ENCODE assay signal across 8 cellular contexts in the genomic region with DNA sequence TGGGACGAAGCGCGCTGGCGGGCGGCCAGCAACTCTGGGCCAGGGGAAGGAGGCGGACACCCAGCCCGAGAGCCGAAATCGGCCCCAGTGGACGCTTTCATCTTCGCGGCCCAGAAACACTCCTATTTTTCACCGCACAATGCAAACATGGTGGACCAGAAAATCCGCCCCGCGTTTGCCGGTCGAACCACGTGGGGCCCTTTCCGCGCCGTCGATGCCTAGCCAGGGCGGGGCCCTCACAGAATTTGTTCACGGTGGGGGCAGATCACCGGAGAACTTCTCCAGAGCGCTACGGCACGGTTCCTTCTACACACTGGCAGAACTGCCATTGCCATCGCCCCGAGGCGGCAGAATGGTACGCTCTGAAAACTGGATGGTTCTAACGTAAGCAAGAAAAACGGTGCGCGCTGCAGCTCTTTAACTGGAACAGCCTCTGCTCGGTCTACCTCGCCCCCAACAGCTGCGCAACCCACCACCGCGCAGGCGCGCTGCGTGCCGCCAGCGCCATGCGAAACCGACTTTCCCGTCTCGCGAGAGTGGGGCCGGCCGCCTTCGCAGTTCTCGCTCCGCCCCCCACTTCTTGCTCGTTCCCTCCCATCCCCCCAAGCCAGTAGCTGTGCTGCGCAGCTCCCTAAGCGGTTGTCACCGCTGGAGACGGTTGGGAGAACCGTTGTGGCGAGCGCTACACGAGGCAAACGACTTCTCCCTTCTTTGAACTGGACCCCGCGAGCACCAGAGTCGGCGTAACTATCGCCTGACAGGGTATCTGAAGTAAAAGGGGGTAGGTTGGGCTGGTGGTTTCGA. TPM values are rescaled to one million over a fixed set of nuclear protein-coding genes. Genes with fewer than 3 reads are reported as not detected.
DNase-seq lines count a peak whose midpoint lies in the region; ATAC-seq and TF ChIP-seq lines count a peak whose summit lies in the region.

A gene with protein sequence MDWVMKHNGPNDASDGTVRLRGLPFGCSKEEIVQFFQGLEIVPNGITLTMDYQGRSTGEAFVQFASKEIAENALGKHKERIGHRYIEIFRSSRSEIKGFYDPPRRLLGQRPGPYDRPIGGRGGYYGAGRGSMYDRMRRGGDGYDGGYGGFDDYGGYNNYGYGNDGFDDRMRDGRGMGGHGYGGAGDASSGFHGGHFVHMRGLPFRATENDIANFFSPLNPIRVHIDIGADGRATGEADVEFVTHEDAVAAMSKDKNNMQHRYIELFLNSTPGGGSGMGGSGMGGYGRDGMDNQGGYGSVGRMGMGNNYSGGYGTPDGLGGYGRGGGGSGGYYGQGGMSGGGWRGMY (plus strand): TSS at position 610 of the 804 bp plus-strand sequence. CDS start 5,158 bp downstream, outside the sequence.

- peak within 1 kb of the TSS; percentile 100 for H3K4me3 Mint-ChIP-seq in activated CD4-positive, alpha-beta T cell treated with anti-CD3 and anti-CD28 coated beads, Interleukin-2, amount 10 ng/mL, durations not matched to agents 7 days and 5 days

- peak within 1 kb of the TSS; percentile 99 for H3K27ac ChIP-seq in C4-2B

- H3K27ac Mint-ChIP-seq in activated CD4-positive, alpha-beta T cell treated with anti-CD3 and anti-CD28 coated beads, Interleukin-2, amount 10 ng/mL, durations not matched to agents 7 days and 5 days, result peak within 1 kb of the TSS; percentile 100

- H3K27me3 Mint-ChIP-seq in activated CD4-positive, alpha-beta T cell treated with anti-CD3 and anti-CD28 coated beads, Interleukin-2, amount 10 ng/mL, durations not matched to agents 7 days and 5 days, result no peaks in the 10 kb centered on the region

- H3K4me1 Mint-ChIP-seq in activated CD4-positive, alpha-beta T cell treated with anti-CD3 and anti-CD28 coated beads, Interleukin-2, amount 10 ng/mL, durations not matched to agents 7 days and 5 days, result peaks cover 51% of the 10 kb centered on the region

- ATAC-seq in GM19372 (IDR thresholded peaks at IDR 0.05; ENCODE audit: low read depth, unreplicated experiment) (peak; percentile 68), HG03521 (IDR thresholded peaks at IDR 0.05; ENCODE audit: unreplicated experiment) (peak; percentile 83)

- no peaks in the 10 kb centered on the region for H3K9me3 Mint-ChIP-seq in activated CD4-positive, alpha-beta T cell treated with anti-CD3 and anti-CD28 coated beads, Interleukin-2, amount 10 ng/mL, durations not matched to agents 7 days and 5 days

- peaks cover 34% of the 10 kb centered on the region for H3K36me3 Mint-ChIP-seq in activated CD4-positive, alpha-beta T cell treated with anti-CD3 and anti-CD28 coated beads, Interleukin-2, amount 10 ng/mL, durations not matched to agents 7 days and 5 days (ENCODE audit: low read depth)

- CTCF ChIA-PET in activated CD4-positive, alpha-beta T cell treated with anti-CD3 and anti-CD28 coated beads, Interleukin-2, amount 10 ng/mL, durations not matched to agents 7 days and 5 days (lab: Charles Lee), result interaction anchor here (0.9 to 1.6 kb wide), 3 partner anchors 16 to 378 kb away, joined by 3 to 7 read pairs (median 3); no protein-coding TSS in a partner anchor

- TF ChIP-seq CTCF in C4-2B (conservative IDR thresholded peaks at IDR 0.05), result no peak; the same call in 1 of the 2 replicates

- DNase-seq in NCI-H69 (lab: John Stamatoyannopoulos, UW) (peak; percentile 96), cortex of kidney (lab: John Stamatoyannopoulos, UW) (peak; percentile 49), left kidney (ENCODE audit: low read depth, low spot score) (peak; percentile 99)
- DNase-seq in activated CD4-positive, alpha-beta T cell treated with anti-CD3 and anti-CD28 coated beads, Interleukin-2, amount 10 ng/mL, durations not matched to agents 7 days and 5 days, result peak; percentile 99
- peak; percentile 98 for DNase-seq in stimulated activated CD4-positive, alpha-beta T cell treated with anti-CD3 and anti-CD28 coated beads, Interleukin-1b, Interleukin-23, amount 100 ng/mL, for 48 hours

- POLR2A ChIA-PET in activated CD4-positive, alpha-beta T cell treated with anti-CD3 and anti-CD28 coated beads, Interleukin-2, amount 10 ng/mL, durations not matched to agents 7 days and 5 days (lab: Charles Lee), result interaction anchor here (0.6 to 1.0 kb wide), 2 partner anchors 26 to 75 kb away, joined by 3 to 4 read pairs; a partner anchor contains a TSS

RNA-seq across cellular contexts. Expression of the gene that starts here (rescaled TPM):
- total RNA-seq in activated CD4-positive, alpha-beta T cell treated with anti-CD3 and anti-CD28 coated beads, Interleukin-2, amount 10 ng/mL, durations not matched to agents 7 days and 5 days, result 100 to 1,000 TPM in 1 of 2 experiments, 10 to 100 TPM in 1; 99.6 to 117 TPM

Comparison
In these comparisons a context has a peak if more than half of its experiments do, and no peak if none do; other contexts are left out.
1. Peak in every context shown above with its lines: DNase-seq, ATAC-seq and H3K27ac ChIP-seq.
2. DNase-seq: peak in every context shown above with its lines; median percentile 99 in activated CD4-positive, alpha-beta T cell treated with anti-CD3 and anti-CD28 coated beads, Interleukin-2, amount 10 ng/mL, durations not matched to agents 7 days and 5 days; 99 in left kidney; 98 in stimulated activated CD4-positive, alpha-beta T cell treated with anti-CD3 and anti-CD28 coated beads, Interleukin-1b, Interleukin-23, amount 100 ng/mL, for 48 hours; 96 in NCI-H69; 49 in cortex of kidney.